In genomic region chr4:175034986-175035705, GRCh38 we compare ENCODE assay signal across 22 cellular contexts.
DNase-seq lines count a peak whose midpoint lies in the region; FAIRE-seq and TF ChIP-seq lines count a peak whose summit lies in the region.
"Had no signal": no experiment of that assay in that cellular context is flagged by ENCODE, and none has a peak within 500 bp of the region (broad histone marks: within the 10 kb centered on the region; RNA-seq: fewer than 3 reads in every experiment).

No MANE protein-coding gene starts in this region.

- H3K4me3 ChIP-seq in SJSA1 (no peak overlapping the region), H1 (ENCODE audit: extremely low read depth in 1 of 4, insufficient read depth in 2 of 4, low read depth in 3 of 4, low read length in 4 of 4) (no peak overlapping the region), trophoblast cell (ENCODE audit: low read depth, low read length) (no peak overlapping the region)
- H3K4me3 ChIP-seq: Peyer's patch had no signal

- H4K91ac ChIP-seq in H1 (replicated peaks; ENCODE audit: insufficient read length, low read length) (peak overlapping the region; percentile 19), trophoblast cell (ENCODE audit: low read depth, low read length) (no peak overlapping the region)

- H3K4me2 ChIP-seq in H1 (ENCODE audit: insufficient read depth in 1 of 2, low read depth in 2 of 2, low read length in 2 of 2), result no peak overlapping the region
- no peak overlapping the region for H3K4me2 ChIP-seq in trophoblast cell (ENCODE audit: low read length)

- 78% methylated on average over 2 of the region's 2 CpGs; no CpG with 5 or more reads in 1 of the 2 experiments for WGBS in H1 (ENCODE audit: extremely low coverage in 1 of 2, insufficient coverage in 1 of 2, insufficient read length in 1 of 2, insufficient replicate concordance in 2 of 2, low coverage in 1 of 2, low lambda C conversion rate in 2 of 2, missing lambda C conversion rate in 1 of 2), 2 experiments
- no CpG with 5 or more reads among the region's 2 CpGs for WGBS in trophoblast cell (ENCODE audit: extremely low coverage, insufficient coverage, insufficient read length)

- H2AFZ ChIP-seq in H1 (ENCODE audit: low read length) (no peak overlapping the region), trophoblast cell (ENCODE audit: insufficient read depth, low read length, poor library complexity) (no peak overlapping the region)

- H2BK15ac ChIP-seq in H1 (ENCODE audit: low read length), result no peak overlapping the region

- H3K23ac ChIP-seq in H1 (ENCODE audit: insufficient read length) (no peak overlapping the region), trophoblast cell (ENCODE audit: low read length) (no peak overlapping the region)

- H3K36me3 Mint-ChIP-seq in MCF 10A (ENCODE audit: insufficient read depth, unreplicated experiment) (no peaks in the 10 kb centered on the region), nephron progenitor cell (ENCODE audit: low read depth) (no peaks in the 10 kb centered on the region)
- H3K36me3 Mint-ChIP-seq: CD8-positive, alpha-beta memory T cell had no signal

- H3K27me3 ChIP-seq in SJSA1 (replicated peaks), result no peaks in the 10 kb centered on the region
- H3K27me3 ChIP-seq in H1 (replicated peaks in 1 of 4; ENCODE audit: control insufficient read depth in 3 of 4, extremely low read depth in 1 of 4, insufficient read depth in 3 of 4, low read length in 3 of 4), result no peaks in the 10 kb centered on the region
- H3K27me3 ChIP-seq in trophoblast cell (ENCODE audit: insufficient read depth, low read length), result no peaks in the 10 kb centered on the region
- H3K27me3 ChIP-seq: Peyer's patch had no signal

- no peak overlapping the region for H3K56ac ChIP-seq in H1 (replicated peaks; ENCODE audit: insufficient read length, low read depth, low read length)

- no TSS peak for BruUV-seq in MCF 10A (replicated peaks; lab: Mats Ljungman, UMichigan)

- TF ChIP-seq POLR2A in H1 (IDR thresholded peaks at IDR 0.05; ENCODE audit: control extremely low read depth in 1 of 2, low read depth in 2 of 2, low read length in 2 of 2), result no peak

- DNase-seq in HS-27A (ENCODE audit: low read depth) (peak; percentile 46), SJSA1 (ENCODE audit: low read depth in 1 of 2, low spot score in 2 of 2) (no peak), H1 (ENCODE audit: low read depth in 1 of 2, low spot score in 2 of 2) (no peak), trophoblast cell (peak; percentile 46 to 81), AG20443 (ENCODE audit: low spot score) (no peak), MCF 10A (ENCODE audit: unreplicated experiment) (no peak), nephron progenitor cell (no peak), OCI-M1 (lab: John Stamatoyannopoulos, UW) (no peak)
- DNase-seq: AML-193; CD8-positive, alpha-beta memory T cell; DMS53; Kasumi-1; NCI-H1092; NCI-H1436; NCI-H1930; NCI-H510A treated with DMSO at 0.1 percent for 48 hours; NCI-H748 treated with DMSO at 0.1 percent for 48 hours; Peyer's patch; SW 1271; T-helper 17 cell had no signal

- TF ChIP-seq RAD21 in H1 (IDR thresholded peaks at IDR 0.05 in 1 of 2, conservative IDR thresholded peaks at IDR 0.05 in 1 of 2; ENCODE audit: low read depth in 2 of 2, low read length in 2 of 2), result no peak

- H3K36me3 ChIP-seq in SJSA1 (no peaks in the 10 kb centered on the region), H1 (ENCODE audit: control insufficient read depth in 2 of 4, insufficient read depth in 4 of 4, low read length in 3 of 4) (peaks cover 0 to 13% (median 0%) of the 10 kb centered on the region in 4 experiments; a peak in 1 of 8 replicates), trophoblast cell (ENCODE audit: control insufficient read depth in 1 of 2, insufficient read depth in 2 of 2, low read length in 2 of 2) (no peaks in the 10 kb centered on the region)
- H3K36me3 ChIP-seq: Peyer's patch had no signal

- H2BK5ac ChIP-seq in H1 (ENCODE audit: low read depth, low read length), result peak overlapping the region; percentile 48; the same call in 1 of the 2 replicates
- no peak overlapping the region for H2BK5ac ChIP-seq in trophoblast cell (ENCODE audit: low read depth, low read length, poor library complexity)

- FAIRE-seq in H1 (lab: Jason Lieb, UNC), result no peak
- FAIRE-seq: GM12892 had no signal

- H3K18ac ChIP-seq in H1 (ENCODE audit: extremely low read depth, low read length), result no peak overlapping the region
- no peak overlapping the region for H3K18ac ChIP-seq in trophoblast cell (ENCODE audit: low read length)

- no peaks in the 10 kb centered on the region for H4K20me1 ChIP-seq in H1 (replicated peaks in 1 of 2; ENCODE audit: control insufficient read depth in 1 of 2, insufficient read depth in 2 of 2, low read length in 2 of 2)

- no peak overlapping the region for H4K5ac ChIP-seq in H1 (ENCODE audit: insufficient read length, low read depth, low read length)

- no peak overlapping the region for H4K12ac ChIP-seq in trophoblast cell (ENCODE audit: low read depth, low read length)

- H2BK120ac ChIP-seq in H1 (replicated peaks; ENCODE audit: low read depth, low read length) (no peak overlapping the region), trophoblast cell (ENCODE audit: insufficient read depth, low read length, poor library complexity) (no peak overlapping the region)

- H3K9ac ChIP-seq in H1 (replicated peaks in 1 of 4; ENCODE audit: extremely low read depth in 1 of 4, low read depth in 3 of 4, low read length in 3 of 4) (no peak overlapping the region), trophoblast cell (ENCODE audit: low read length) (no peak overlapping the region)

- no peaks in the 10 kb centered on the region for H3K79me2 ChIP-seq in H1 (ENCODE audit: control insufficient read depth in 1 of 2, insufficient read depth in 2 of 2, low read length in 2 of 2)
- no peaks in the 10 kb centered on the region for H3K79me2 ChIP-seq in trophoblast cell (ENCODE audit: control insufficient read depth, insufficient read depth, low read length, poor library complexity)

- peak overlapping the region; percentile 40; the same call in 1 of the 2 replicates for H2BK20ac ChIP-seq in H1 (ENCODE audit: low read length)

- no peaks in the 10 kb centered on the region for H3K9me3 Mint-ChIP-seq in MCF 10A (ENCODE audit: unreplicated experiment)
- H3K9me3 Mint-ChIP-seq in nephron progenitor cell, result no peaks in the 10 kb centered on the region

- H4K8ac ChIP-seq in H1 (ENCODE audit: extremely low read depth, insufficient read depth, low read length) (no peak overlapping the region), trophoblast cell (ENCODE audit: low read depth, low read length) (no peak overlapping the region)

- H2BK12ac ChIP-seq in H1 (ENCODE audit: low read depth, low read length) (no peak overlapping the region), trophoblast cell (ENCODE audit: low read length) (no peak overlapping the region)

- no peak for TF ChIP-seq EP300 in H1 (IDR thresholded peaks at IDR 0.05; ENCODE audit: borderline replicate concordance in 1 of 2, low read depth in 2 of 2, low read length in 2 of 2)

- TF ChIP-seq CTCF in H1 (IDR thresholded peaks at IDR 0.05; ENCODE audit: control extremely low read depth in 1 of 3, insufficient read depth in 1 of 3, low read depth in 1 of 3, low read length in 3 of 3), result no peak
- no peak for TF ChIP-seq CTCF in MCF 10A (IDR thresholded peaks at IDR 0.05; ENCODE audit: unreplicated experiment)
- no peak for TF ChIP-seq CTCF in nephron progenitor cell (IDR thresholded peaks at IDR 0.05)

- peak overlapping the region; percentile 9; the same call in 1 of the 2 replicates for H2AK5ac ChIP-seq in H1 (ENCODE audit: low read depth, low read length)
- no peak overlapping the region for H2AK5ac ChIP-seq in trophoblast cell (ENCODE audit: low read length)

- H3K4me3 Mint-ChIP-seq in MCF 10A (ENCODE audit: unreplicated experiment) (no peak overlapping the region), nephron progenitor cell (no peak overlapping the region)
- H3K4me3 Mint-ChIP-seq: CD8-positive, alpha-beta memory T cell; T-helper 17 cell had no signal

- CTCF ChIA-PET in H1 (lab: Charles Lee; ENCODE audit: partially characterized antibody), result interaction anchor here (1.0 to 1.7 kb wide), 3 partner anchors 18 to 19 kb away, joined by 3 to 4 read pairs (median 4); no protein-coding TSS in a partner anchor
- CTCF ChIA-PET in MCF 10A (lab: Yijun Ruan, JAX), result no interaction called here

- intact Hi-C loops in MCF 10A (cut with micrococcal nuclease), result no loop called here

- peaks cover 19% of the 10 kb centered on the region for H3K4me1 ChIP-seq in SJSA1 (replicated peaks)
- peaks cover 5 to 12% (median 8%) of the 10 kb centered on the region in 4 experiments; a peak in 6 of 7 replicates for H3K4me1 ChIP-seq in H1 (replicated peaks in 1 of 4; ENCODE audit: control insufficient read depth in 3 of 4, insufficient read depth in 4 of 4, low read length in 3 of 4)
- H3K4me1 ChIP-seq in trophoblast cell (ENCODE audit: control insufficient read depth in 1 of 2, insufficient read depth in 2 of 2, low read length in 2 of 2), result peaks cover 0 to 2% of the 10 kb centered on the region in 2 experiments
- H3K4me1 ChIP-seq: Peyer's patch had no signal

- H3K79me1 ChIP-seq in H1 (ENCODE audit: low read depth, low read length) (no peaks in the 10 kb centered on the region), trophoblast cell (ENCODE audit: low read length) (no peaks in the 10 kb centered on the region)

- no peaks in the 10 kb centered on the region for H3K4me1 Mint-ChIP-seq in MCF 10A (ENCODE audit: insufficient read depth, unreplicated experiment)
- H3K4me1 Mint-ChIP-seq in nephron progenitor cell, result no peaks in the 10 kb centered on the region
- H3K4me1 Mint-ChIP-seq: CD8-positive, alpha-beta memory T cell; T-helper 17 cell had no signal

- H3K14ac ChIP-seq in H1 (ENCODE audit: insufficient read length), result no peak overlapping the region
- H3K14ac ChIP-seq in trophoblast cell (ENCODE audit: low read length), result no peak overlapping the region

- H3K4ac ChIP-seq in H1 (replicated peaks; ENCODE audit: insufficient read length, low read depth, low read length) (peak overlapping the region; percentile 53), trophoblast cell (ENCODE audit: low read depth, low read length) (no peak overlapping the region)

- POLR2A ChIA-PET in H1 (lab: Charles Lee; ENCODE audit: partially characterized antibody) (no interaction called here), MCF 10A (lab: Yijun Ruan, JAX) (interaction anchor here (0.6 kb wide), 1 partner anchor 137 kb away, joined by 3 read pairs; no protein-coding TSS in a partner anchor)

- H3K27me3 Mint-ChIP-seq in MCF 10A (ENCODE audit: insufficient read depth, unreplicated experiment) (no peaks in the 10 kb centered on the region), nephron progenitor cell (ENCODE audit: low read depth, poor library complexity) (no peaks in the 10 kb centered on the region)
- H3K27me3 Mint-ChIP-seq: T-helper 17 cell had no signal

- H3K27ac Mint-ChIP-seq in MCF 10A (ENCODE audit: low read depth, unreplicated experiment), result no peak overlapping the region
- H3K27ac Mint-ChIP-seq in nephron progenitor cell, result no peak overlapping the region
- H3K27ac Mint-ChIP-seq: CD8-positive, alpha-beta memory T cell; T-helper 17 cell had no signal

- peak overlapping the region; percentile 45 for H3K27ac ChIP-seq in SJSA1
- no peak overlapping the region for H3K27ac ChIP-seq in H1 (ENCODE audit: low read depth, low read length)
- H3K27ac ChIP-seq in trophoblast cell (ENCODE audit: low read depth, low read length), result no peak overlapping the region
- H3K27ac ChIP-seq: C4-2B, Peyer's patch had no signal

- no peaks in the 10 kb centered on the region for H3K23me2 ChIP-seq in H1 (ENCODE audit: low read depth, low read length)

- H3K9me3 ChIP-seq in SJSA1 (replicated peaks), result no peaks in the 10 kb centered on the region
- H3K9me3 ChIP-seq in H1 (ENCODE audit: insufficient read depth in 2 of 2, low read depth in 1 of 2, low read length in 1 of 2), result no peaks in the 10 kb centered on the region
- peaks cover 4% of the 10 kb centered on the region for H3K9me3 ChIP-seq in trophoblast cell (ENCODE audit: insufficient read depth, low read depth, low read length)

Comparison
In these comparisons a context has a peak if more than half of its experiments do, and no peak if none do; other contexts are left out.
1. DNase-seq: peak in HS-27A (single experiment) and trophoblast cell (2 of 2); none in SJSA1 (0 of 2), H1 (0 of 2), AG20443 (single experiment), MCF 10A (single experiment), nephron progenitor cell (single experiment) and OCI-M1 (single experiment).